ENCODE assay signal across 1 cellular context in genomic region chr12:132720606-132721005, GRCh38.
TF ChIP-seq lines count a peak whose summit lies in the region.

No MANE protein-coding gene starts in this region.

TF ChIP-seq in SK-N-SH, 30 proteins besides CTCF, POLR2A, EP300 and RAD21:
- TF ChIP-seq FOXJ3 (CRISPR knock-in tag; IDR thresholded peaks at IDR 0.05) = no peak
- TF ChIP-seq JUND (IDR thresholded peaks at IDR 0.05) = no peak
- no peak for TF ChIP-seq YY1 (IDR thresholded peaks at IDR 0.05; ENCODE audit: low read depth)
- TF ChIP-seq RCOR1 (IDR thresholded peaks at IDR 0.05; ENCODE audit: low read length) = no peak
- TF ChIP-seq EZH2phosphoT487 (IDR thresholded peaks at IDR 0.05; ENCODE audit: borderline replicate concordance, low read depth) = no peak
- no peak for TF ChIP-seq REST (IDR thresholded peaks at IDR 0.05; ENCODE audit: low read depth, low read length)
- no peak for TF ChIP-seq CHD2 (IDR thresholded peaks at IDR 0.05; ENCODE audit: low read length, partially characterized antibody)
- no peak for TF ChIP-seq IRF3 (IDR thresholded peaks at IDR 0.05; ENCODE audit: low read depth, low read length)
- no peak for TF ChIP-seq NFIC (IDR thresholded peaks at IDR 0.05; ENCODE audit: borderline replicate concordance)
- TF ChIP-seq SMC3 (IDR thresholded peaks at IDR 0.05; ENCODE audit: low read depth, low read length) = no peak
- no peak for TF ChIP-seq MEF2A (IDR thresholded peaks at IDR 0.05; ENCODE audit: borderline replicate concordance, low read depth)
- TF ChIP-seq TEAD4 (IDR thresholded peaks at IDR 0.05; ENCODE audit: borderline replicate concordance, insufficient read depth) = no peak
- TF ChIP-seq ELF1 (IDR thresholded peaks at IDR 0.05) = no peak
- no peak for TF ChIP-seq FOXM1 (IDR thresholded peaks at IDR 0.05; ENCODE audit: low read depth)
TF ChIP-seq in SK-N-SH: peak in this region for 0.
